Comparison of ENCODE assay signal across 16 cellular contexts in genomic region chr5:177953101-177953500, GRCh38. TPM values are rescaled to one million over a fixed set of nuclear protein-coding genes. Genes with fewer than 3 reads are reported as not detected.
"Had no signal": no experiment of that assay in that cellular context is flagged by ENCODE, and none has a peak within 500 bp of the region (broad histone marks: within the 10 kb centered on the region; RNA-seq: fewer than 3 reads in every experiment).

No MANE protein-coding gene starts in this region.

RNA-seq across cellular contexts. Expression of gene PROP1, which starts 42.9 kb away (rescaled TPM):
- total RNA-seq: stomach, subcutaneous adipose tissue, suprapubic skin, temporal lobe, testis, thoracic aorta, thyroid gland, tibial nerve, transverse colon, upper lobe of left lung, upper lobe of right lung, ureter, urinary bladder, uterus, vagina had no signal
- polyA plus RNA-seq: stomach, thymus, urinary bladder had no signal
